13 cellular contexts compared by ENCODE assay signal in the genomic region with DNA sequence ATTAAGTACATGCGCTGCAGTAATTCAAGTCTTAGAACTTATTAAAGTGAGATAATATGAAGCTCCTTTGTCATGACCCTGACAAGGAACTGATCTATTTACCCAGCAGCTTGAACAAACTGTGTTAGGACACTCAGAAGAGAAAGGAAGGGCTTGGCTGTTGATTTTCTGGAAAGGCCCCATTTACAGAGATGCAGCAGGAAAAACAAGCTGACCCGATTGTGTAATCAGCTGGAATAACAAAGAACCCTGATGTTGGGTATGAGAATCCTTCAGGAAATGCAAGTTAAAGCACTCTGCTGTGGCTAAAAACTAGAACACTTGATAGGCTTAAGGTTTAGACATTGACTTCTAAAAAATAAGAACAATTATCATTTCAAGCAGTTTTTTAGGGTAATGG.
A peak's percentile ranks its signal among the peaks of the same experiment; 100 is the strongest.
DNase-seq lines count a peak whose midpoint lies in the region; TF ChIP-seq lines count a peak whose summit lies in the region.
"Had no signal": no experiment of that assay in that cellular context is flagged by ENCODE, and none has a peak within 500 bp of the region (broad histone marks: within the 10 kb centered on the region; RNA-seq: fewer than 3 reads in every experiment).

No MANE protein-coding gene starts in this region.

- no peak for TF ChIP-seq CTCF in VCaP (conservative IDR thresholded peaks at IDR 0.05)
- no peak for TF ChIP-seq CTCF in fibroblast of villous mesenchyme (IDR thresholded peaks at IDR 0.05; ENCODE audit: insufficient read depth, low read depth, low read length)
- no peak for TF ChIP-seq CTCF in osteocyte (IDR thresholded peaks at IDR 0.05)
- no peak for TF ChIP-seq CTCF in BE2C (IDR thresholded peaks at IDR 0.05; ENCODE audit: low read depth, low read length)

- H3K27me3 Mint-ChIP-seq in osteocyte (ENCODE audit: unreplicated experiment): no peaks in the 10 kb centered on the region
- H3K27me3 Mint-ChIP-seq in activated naive CD4-positive, alpha-beta T cell treated with anti-CD3 and anti-CD28 coated beads for 36 hours (ENCODE audit: low read depth): peaks cover 7% of the 10 kb centered on the region

- no peaks in the 10 kb centered on the region for H3K36me3 ChIP-seq in BE2C

- H3K9me3 Mint-ChIP-seq in osteocyte (ENCODE audit: unreplicated experiment): no peaks in the 10 kb centered on the region
- H3K9me3 Mint-ChIP-seq in activated naive CD4-positive, alpha-beta T cell treated with anti-CD3 and anti-CD28 coated beads for 36 hours: no peaks in the 10 kb centered on the region
- H3K9me3 Mint-ChIP-seq: CD4-positive, CD25-positive, alpha-beta regulatory T cell; nephron progenitor cell had no signal

- H3K36me3 Mint-ChIP-seq in osteocyte (ENCODE audit: unreplicated experiment): peaks cover 1% of the 10 kb centered on the region
- H3K36me3 Mint-ChIP-seq in activated naive CD4-positive, alpha-beta T cell treated with anti-CD3 and anti-CD28 coated beads for 36 hours (ENCODE audit: low read depth): no peaks in the 10 kb centered on the region
- H3K36me3 Mint-ChIP-seq: CD4-positive, CD25-positive, alpha-beta regulatory T cell had no signal

- no peaks in the 10 kb centered on the region for H3K27me3 ChIP-seq in BE2C

- DNase-seq in DMS53 treated with DMSO at 0.1 percent for 48 hours (lab: John Stamatoyannopoulos, UW; ENCODE audit: unreplicated experiment) (peak; percentile 51), fibroblast of villous mesenchyme (ENCODE audit: low read depth) (peak; percentile 59), osteocyte (ENCODE audit: extremely low spot score, unreplicated experiment) (no peak), NCI-H510A treated with DMSO at 0.1 percent for 48 hours (lab: John Stamatoyannopoulos, UW) (no peak), COR-L47 (lab: John Stamatoyannopoulos, UW) (no peak), BE2C (no peak)
- no peak for DNase-seq in activated naive CD4-positive, alpha-beta T cell treated with anti-CD3 and anti-CD28 coated beads for 36 hours
- DNase-seq: activated CD4-positive, alpha-beta T cell treated with anti-CD3 and anti-CD28 coated beads for 4 hours; activated naive CD4-positive, alpha-beta T cell treated with anti-CD3 and anti-CD28 coated beads, Interleukin-2, amount 50 U/mL, for 16 hours; CD4-positive, CD25-positive, alpha-beta regulatory T cell; nephron progenitor cell; RPMI8226 had no signal

- no peak overlapping the region for H3K4me3 Mint-ChIP-seq in osteocyte (ENCODE audit: unreplicated experiment)
- H3K4me3 Mint-ChIP-seq in activated naive CD4-positive, alpha-beta T cell treated with anti-CD3 and anti-CD28 coated beads for 36 hours: no peak overlapping the region
- H3K4me3 Mint-ChIP-seq: CD4-positive, CD25-positive, alpha-beta regulatory T cell; nephron progenitor cell had no signal

- H3K9me3 ChIP-seq in BE2C: no peaks in the 10 kb centered on the region

- peaks cover 45% of the 10 kb centered on the region for H3K4me1 Mint-ChIP-seq in osteocyte (ENCODE audit: unreplicated experiment)
- H3K4me1 Mint-ChIP-seq in activated naive CD4-positive, alpha-beta T cell treated with anti-CD3 and anti-CD28 coated beads for 36 hours (ENCODE audit: low read depth): no peaks in the 10 kb centered on the region
- H3K4me1 Mint-ChIP-seq: CD4-positive, CD25-positive, alpha-beta regulatory T cell had no signal

- H3K27ac Mint-ChIP-seq in osteocyte (ENCODE audit: unreplicated experiment): peak overlapping the region; percentile 66
- no peak overlapping the region for H3K27ac Mint-ChIP-seq in activated naive CD4-positive, alpha-beta T cell treated with anti-CD3 and anti-CD28 coated beads for 36 hours
- H3K27ac Mint-ChIP-seq: CD4-positive, CD25-positive, alpha-beta regulatory T cell had no signal

- no peak overlapping the region for H3K4me3 ChIP-seq in fibroblast of villous mesenchyme (ENCODE audit: low read depth, low read length)
- no peak overlapping the region for H3K4me3 ChIP-seq in BE2C (ENCODE audit: low read depth, low read length)

- H3K27ac ChIP-seq in VCaP: peak overlapping the region; percentile 40

- peaks cover 26% of the 10 kb centered on the region for H3K4me1 ChIP-seq in BE2C

- intact Hi-C loops in activated naive CD4-positive, alpha-beta T cell treated with anti-CD3 and anti-CD28 coated beads for 36 hours (cut with micrococcal nuclease): no loop called here

- CTCF ChIA-PET in activated naive CD4-positive, alpha-beta T cell treated with anti-CD3 and anti-CD28 coated beads for 36 hours (lab: Charles Lee): interaction anchor here (0.6 kb wide), 1 partner anchor 331 kb away, joined by 3 read pairs; no protein-coding TSS in a partner anchor

Comparison
In these comparisons a context has a peak if more than half of its experiments do, and no peak if none do; other contexts are left out.
1. DNase-seq: peak in DMS53 treated with DMSO at 0.1 percent for 48 hours (single experiment) and fibroblast of villous mesenchyme (single experiment); none in osteocyte (single experiment), NCI-H510A treated with DMSO at 0.1 percent for 48 hours (single experiment), COR-L47 (single experiment), activated naive CD4-positive, alpha-beta T cell treated with anti-CD3 and anti-CD28 coated beads for 36 hours (single experiment) and BE2C (single experiment).